ENCODE assay signal across 14 cellular contexts in genomic region chr13:27261376-27261775, GRCh38. TPM values are rescaled to one million over a fixed set of nuclear protein-coding genes. Genes with fewer than 3 reads are reported as not detected.
DNase-seq lines count a peak whose midpoint lies in the region; ATAC-seq and TF ChIP-seq lines count a peak whose summit lies in the region.
"Had no signal": no experiment of that assay in that cellular context is flagged by ENCODE, and none has a peak within 500 bp of the region (broad histone marks: within the 10 kb centered on the region; RNA-seq: fewer than 3 reads in every experiment).

No MANE protein-coding gene starts in this region.

- no peak overlapping the region for H3K4me3 ChIP-seq in tibial artery

- no peak for DNase-seq in natural killer cell
- DNase-seq in natural killer cell treated with Interleukin-12 subunit alpha and Interleukin-12 subunit beta and Interleukin-15 and Interleukin-18, amount 100 ng/mL, for 72 hours (ENCODE audit: low spot score) = no peak
- DNase-seq in T-helper 17 cell = no peak
- peak; percentile 13 for DNase-seq in kidney tubule cell (ENCODE audit: low spot score)
- no peak for DNase-seq in DMS53 (lab: John Stamatoyannopoulos, UW)
- DNase-seq in activated naive CD4-positive, alpha-beta T cell (lab: John Stamatoyannopoulos, UW) = no peak
- no peak for DNase-seq in tibial artery
- DNase-seq: activated CD4-positive, CD25-positive, alpha-beta regulatory T cell treated with anti-CD3 and anti-CD28 coated beads, Interleukin-2, amount 50 U/mL, for 72 hours; DMS 273 treated with DMSO at 0.1 percent for 48 hours; mesenchymal stem cell; NCI-H446 treated with DMSO at 0.1 percent for 48 hours; occipital lobe had no signal

- H3K4me1 Mint-ChIP-seq in natural killer cell = peaks cover 21 to 29% of the 10 kb centered on the region in 2 donors
- H3K4me1 Mint-ChIP-seq in natural killer cell treated with Interleukin-12 subunit alpha and Interleukin-12 subunit beta and Interleukin-15 and Interleukin-18, amount 100 ng/mL, for 72 hours (ENCODE audit: low read depth in 2 of 2) = peaks cover 21 to 34% of the 10 kb centered on the region in 2 donors
- peaks cover 32% of the 10 kb centered on the region for H3K4me1 Mint-ChIP-seq in T-helper 17 cell

- peaks cover 10% of the 10 kb centered on the region for H3K36me3 Mint-ChIP-seq in natural killer cell
- peaks cover 23% of the 10 kb centered on the region for H3K36me3 Mint-ChIP-seq in natural killer cell treated with Interleukin-12 subunit alpha and Interleukin-12 subunit beta and Interleukin-15 and Interleukin-18, amount 100 ng/mL, for 72 hours
- peaks cover 2% of the 10 kb centered on the region for H3K36me3 Mint-ChIP-seq in T-helper 17 cell (ENCODE audit: low read depth)

- H3K4me3 Mint-ChIP-seq in natural killer cell (no peak overlapping the region), T-helper 17 cell (no peak overlapping the region)
- H3K4me3 Mint-ChIP-seq in natural killer cell treated with Interleukin-12 subunit alpha and Interleukin-12 subunit beta and Interleukin-15 and Interleukin-18, amount 100 ng/mL, for 72 hours = no peak overlapping the region
- H3K4me3 Mint-ChIP-seq: brain had no signal

- peak overlapping the region; percentile 49 to 70 for H3K27ac Mint-ChIP-seq in natural killer cell
- peak overlapping the region in 1 of 2 donors; percentile 70 for H3K27ac Mint-ChIP-seq in natural killer cell treated with Interleukin-12 subunit alpha and Interleukin-12 subunit beta and Interleukin-15 and Interleukin-18, amount 100 ng/mL, for 72 hours
- H3K27ac Mint-ChIP-seq in T-helper 17 cell = peak overlapping the region; percentile 82

- H3K27me3 Mint-ChIP-seq in natural killer cell (ENCODE audit: low read depth in 2 of 2) (no peaks in the 10 kb centered on the region), T-helper 17 cell (no peaks in the 10 kb centered on the region)
- no peaks in the 10 kb centered on the region for H3K27me3 Mint-ChIP-seq in natural killer cell treated with Interleukin-12 subunit alpha and Interleukin-12 subunit beta and Interleukin-15 and Interleukin-18, amount 100 ng/mL, for 72 hours
- H3K27me3 Mint-ChIP-seq: brain had no signal

- H3K36me3 ChIP-seq in tibial artery = peaks cover 22 to 48% (median 33%) of the 10 kb centered on the region in 3 donors

- H3K27me3 ChIP-seq in tibial artery = no peaks in the 10 kb centered on the region

- TF ChIP-seq CTCF in natural killer cell (IDR thresholded peaks at IDR 0.05) (no peak), tibial artery (IDR thresholded peaks at IDR 0.05) (no peak)

- no peaks in the 10 kb centered on the region for H3K9me3 Mint-ChIP-seq in natural killer cell
- H3K9me3 Mint-ChIP-seq in natural killer cell treated with Interleukin-12 subunit alpha and Interleukin-12 subunit beta and Interleukin-15 and Interleukin-18, amount 100 ng/mL, for 72 hours = no peaks in the 10 kb centered on the region
- H3K9me3 Mint-ChIP-seq: brain had no signal

- intact Hi-C loops in natural killer cell (cut with micrococcal nuclease) = no loop called here
- intact Hi-C loops in tibial artery (cut with DNase I; ENCODE audit: low total_unique reads) = no loop called here

- H3K4me1 ChIP-seq in tibial artery = no peaks in the 10 kb centered on the region

- no peak overlapping the region for H3K27ac ChIP-seq in tibial artery

- H3K9me3 ChIP-seq in T-helper 17 cell (ENCODE audit: control insufficient read depth, low read length, poor library complexity, severe bottlenecking) (no peaks in the 10 kb centered on the region), tibial artery (no peaks in the 10 kb centered on the region)

- no peak for ATAC-seq in natural killer cell
- ATAC-seq in natural killer cell treated with Interleukin-12 subunit alpha and Interleukin-12 subunit beta and Interleukin-15 and Interleukin-18, amount 100 ng/mL, for 72 hours = no peak
- peak; percentile 52 for ATAC-seq in T-helper 17 cell
- ATAC-seq in HG03457 (IDR thresholded peaks at IDR 0.05; ENCODE audit: unreplicated experiment) = no peak

RNA-seq across cellular contexts. Expression of gene RASL11A, which starts 9.3 kb away (rescaled TPM):
- total RNA-seq in natural killer cell = 1 to 10 TPM in 2 of 3 donors, under 1 TPM in 1; 0.70 to 2.0 (median 1.4) TPM
- total RNA-seq in natural killer cell treated with Interleukin-12 subunit alpha and Interleukin-12 subunit beta and Interleukin-15 and Interleukin-18, amount 100 ng/mL, for 72 hours = 1 to 10 TPM; 1.7 to 3.3 TPM
- 1 to 10 TPM in 1 of 2 donors, under 1 TPM in 1; 0.55 to 3.1 TPM for total RNA-seq in T-helper 17 cell

RNA-seq across cellular contexts. Expression of gene RPL21, which starts 10.0 kb away (rescaled TPM):
- total RNA-seq in natural killer cell (1,000 to 10,000 TPM in 2 of 3 donors, 100 to 1,000 TPM in 1; 969 to 1,229 (median 1,130) TPM), T-helper 17 cell (1,000 to 10,000 TPM; 1,938 to 2,027 TPM)
- 100 to 1,000 TPM; 748 to 990 TPM for total RNA-seq in natural killer cell treated with Interleukin-12 subunit alpha and Interleukin-12 subunit beta and Interleukin-15 and Interleukin-18, amount 100 ng/mL, for 72 hours
